ENCODE assay signal across 1 cellular context in genomic region chr1:217647791-217648190, GRCh38.
TF ChIP-seq lines count a peak whose summit lies in the region.

No MANE protein-coding gene starts in this region.

TF ChIP-seq in K562, 482 proteins besides CTCF, POLR2A, EP300 and RAD21:
- no peak for TF ChIP-seq ZNF253 (CRISPR knock-in tag; conservative IDR thresholded peaks at IDR 0.05)
- no peak for TF ChIP-seq KHSRP (IDR thresholded peaks at IDR 0.05)
- TF ChIP-seq IRF2 (CRISPR knock-in tag; IDR thresholded peaks at IDR 0.05), result no peak
- TF ChIP-seq POLR2AphosphoS2 (IDR thresholded peaks at IDR 0.05; ENCODE audit: low read length), result no peak
- TF ChIP-seq ELF1 (tag; IDR thresholded peaks at IDR 0.05), result no peak
- TF ChIP-seq ID3 (CRISPR knock-in tag; IDR thresholded peaks at IDR 0.05), result no peak
- no peak for TF ChIP-seq ID3 (tag; IDR thresholded peaks at IDR 0.05)
- TF ChIP-seq ZBTB33 (CRISPR knock-in tag; IDR thresholded peaks at IDR 0.05), result no peak
- no peak for TF ChIP-seq SRSF7 (optimal IDR thresholded peaks at IDR 0.05; ENCODE audit: low read depth, low read length)
- TF ChIP-seq ZKSCAN1 (IDR thresholded peaks at IDR 0.05; ENCODE audit: low read depth, low read length), result no peak
- TF ChIP-seq KDM1A (IDR thresholded peaks at IDR 0.05), result no peak
- no peak for TF ChIP-seq FIP1L1 (IDR thresholded peaks at IDR 0.05; ENCODE audit: low read depth, low read length, poor library complexity, severe bottlenecking)
- TF ChIP-seq CEBPG (CRISPR knock-in tag; IDR thresholded peaks at IDR 0.05), result no peak
- peak; percentile 28 to 47; a peak in 2 of 4 replicates for TF ChIP-seq CEBPG (tag; conservative IDR thresholded peaks at IDR 0.05 in 1 of 2, IDR thresholded peaks at IDR 0.05 in 1 of 2)
- TF ChIP-seq ZNF263 (CRISPR knock-in tag; IDR thresholded peaks at IDR 0.05; ENCODE audit: borderline replicate concordance), result no peak
- peak; percentile 24; the same call in 1 of the 2 replicates for TF ChIP-seq ZFX (CRISPR knock-in tag; IDR thresholded peaks at IDR 0.05)
- no peak for TF ChIP-seq ZNF707 (CRISPR knock-in tag; conservative IDR thresholded peaks at IDR 0.05)
- no peak for TF ChIP-seq ZBTB8A (IDR thresholded peaks at IDR 0.05; ENCODE audit: partially characterized antibody)
- no peak for TF ChIP-seq CBFA2T3 (IDR thresholded peaks at IDR 0.05)
